Comparison of ENCODE assay signal across 1 cellular context in the genomic region with DNA sequence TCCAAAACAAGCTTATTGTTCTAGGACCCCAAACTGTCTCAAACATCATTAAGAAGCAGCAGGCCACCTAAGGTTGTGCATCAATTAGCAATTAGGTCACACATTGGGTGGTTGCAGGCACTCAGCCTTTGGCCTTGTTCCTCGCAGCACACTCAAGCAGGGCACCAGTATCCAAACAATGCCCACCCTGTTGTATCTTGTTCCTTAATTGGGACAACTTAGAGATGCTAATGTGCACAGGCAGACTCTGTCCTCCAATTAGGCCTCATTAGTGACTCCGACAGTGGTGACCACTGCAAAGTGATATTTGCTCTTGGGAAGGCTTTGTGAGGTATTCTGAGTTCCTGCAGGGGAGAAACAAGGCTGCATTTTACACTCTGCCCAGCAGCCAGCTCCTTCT.
TF ChIP-seq lines count a peak whose summit lies in the region.

No MANE protein-coding gene starts in this region.

TF ChIP-seq in H1, 55 proteins besides CTCF, POLR2A, EP300 and RAD21 (continued from another document):
- TF ChIP-seq BACH1 (IDR thresholded peaks at IDR 0.05; ENCODE audit: low read length), result no peak
TF ChIP-seq in H1: peak in this region for 1.
